In genomic region chr20:15564981-15565380, GRCh38 we compare ENCODE assay signal across 14 cellular contexts.
DNase-seq lines count a peak whose midpoint lies in the region; ATAC-seq, FAIRE-seq and TF ChIP-seq lines count a peak whose summit lies in the region.
"Had no signal": no experiment of that assay in that cellular context is flagged by ENCODE, and none has a peak within 500 bp of the region (broad histone marks: within the 10 kb centered on the region; RNA-seq: fewer than 3 reads in every experiment).

No MANE protein-coding gene starts in this region.

- no peak overlapping the region for H2AFZ ChIP-seq in HepG2 (ENCODE audit: low read length)

- no peak overlapping the region for H3K27ac ChIP-seq in esophagus muscularis mucosa (replicated peaks in 1 of 4)
- H3K27ac ChIP-seq in HepG2 (ENCODE audit: extremely low read length, insufficient read depth, low read length), result no peak overlapping the region
- H3K27ac ChIP-seq: left ventricle myocardium inferior had no signal

- no peak overlapping the region for H3K4me2 ChIP-seq in HepG2 (ENCODE audit: low read depth, low read length)

- no peaks in the 10 kb centered on the region for H3K79me2 ChIP-seq in HepG2 (ENCODE audit: insufficient read depth, low read length)

- no peaks in the 10 kb centered on the region for H3K9me3 ChIP-seq in esophagus muscularis mucosa
- H3K9me3 ChIP-seq in HepG2 (ENCODE audit: low read length), result peaks cover 87% of the 10 kb centered on the region
- H3K9me3 ChIP-seq: Caco-2, left ventricle myocardium inferior had no signal

- ATAC-seq in GM18873 (IDR thresholded peaks at IDR 0.05; ENCODE audit: low FRiP score, unreplicated experiment) (peak; percentile 67), GM21737 (IDR thresholded peaks at IDR 0.05; ENCODE audit: unreplicated experiment) (peak; percentile 67), HG03175 (IDR thresholded peaks at IDR 0.05; ENCODE audit: unreplicated experiment) (peak; percentile 91), memory B cell (ENCODE audit: low read depth) (peak; percentile 97), HepG2 (no peak)

- H3K36me3 ChIP-seq in esophagus muscularis mucosa (no peaks in the 10 kb centered on the region), HepG2 (replicated peaks in 1 of 2; ENCODE audit: control insufficient read depth in 1 of 2, insufficient read depth in 2 of 2, low read length in 2 of 2) (no peaks in the 10 kb centered on the region)
- H3K36me3 ChIP-seq: left ventricle myocardium inferior had no signal

- TF ChIP-seq CTCF in esophagus muscularis mucosa (IDR thresholded peaks at IDR 0.05), result no peak
- no peak for TF ChIP-seq CTCF in HepG2 (CRISPR knock-in tag; IDR thresholded peaks at IDR 0.05)

- no peak overlapping the region for H3K27ac Mint-ChIP-seq in memory B cell

- H3K4me3 ChIP-seq in esophagus muscularis mucosa (no peak overlapping the region), HepG2 (replicated peaks in 1 of 3; ENCODE audit: insufficient read depth in 1 of 3, low read depth in 2 of 3, low read length in 3 of 3) (no peak overlapping the region)
- H3K4me3 ChIP-seq: left ventricle myocardium inferior had no signal

- WGBS in esophagus muscularis mucosa, result 87% methylated on average over 3 of the region's 3 CpGs
- 80% methylated on average over 3 of the region's 3 CpGs for WGBS in HepG2 (ENCODE audit: low lambda C conversion rate)

- peaks cover 6% of the 10 kb centered on the region for H3K4me1 Mint-ChIP-seq in memory B cell

- no peaks in the 10 kb centered on the region for H3K27me3 ChIP-seq in esophagus muscularis mucosa
- H3K27me3 ChIP-seq in HepG2 (ENCODE audit: control insufficient read depth in 1 of 2, insufficient read depth in 2 of 2, low read length in 2 of 2), result no peaks in the 10 kb centered on the region

- TF ChIP-seq RAD21 in HepG2 (CRISPR knock-in tag; IDR thresholded peaks at IDR 0.05), result no peak

- H4K20me1 ChIP-seq in HepG2 (ENCODE audit: insufficient read depth, low read length), result no peaks in the 10 kb centered on the region

- H3K27me3 Mint-ChIP-seq in memory B cell, result peaks cover 13% of the 10 kb centered on the region

- CTCF ChIA-PET in HepG2 (lab: Yijun Ruan, JAX; ENCODE audit: low intra/inter-chr PET ratio, low total read pairs), result no interaction called here

- TF ChIP-seq POLR2A in esophagus muscularis mucosa (IDR thresholded peaks at IDR 0.05; ENCODE audit: low read depth) (no peak), HepG2 (IDR thresholded peaks at IDR 0.05; ENCODE audit: insufficient read depth in 1 of 2, low read depth in 2 of 2, low read length in 2 of 2) (no peak)

- intact Hi-C loops in esophagus muscularis mucosa (cut with DNase I) (no loop called here), HepG2 (cut with micrococcal nuclease; ENCODE audit: unreplicated experiment) (no loop called here)

- no peaks in the 10 kb centered on the region for H3K9me3 Mint-ChIP-seq in memory B cell

- peak in 1 of 2 donors; percentile 25 for DNase-seq in memory B cell (ENCODE audit: low spot score in 2 of 2)
- DNase-seq in foreskin melanocyte, result no peak
- no peak for DNase-seq in esophagus muscularis mucosa (ENCODE audit: extremely low spot score)
- DNase-seq in HepG2 (ENCODE audit: low spot score), result no peak
- DNase-seq in effector CD8-positive, alpha-beta T cell (lab: John Stamatoyannopoulos, UW), result no peak
- DNase-seq: Caco-2; dermis blood vessel endothelial cell; glutamatergic neuron; left ventricle myocardium inferior; NCI-H748 treated with DMSO at 0.1 percent for 48 hours; stimulated activated CD4-positive, alpha-beta T cell treated with anti-CD3 and anti-CD28 coated beads, Interleukin-2, amount 100 ng/mL, for 24 hours had no signal

- H3K36me3 Mint-ChIP-seq in memory B cell, result no peaks in the 10 kb centered on the region

- in situ Hi-C loops in HepG2 (cut with HindIII; ENCODE audit: extremely low pct_ligation_motif_present, low pct_unique_long_range_greater_than_20kb), result no loop called here

- H3K4me1 ChIP-seq in esophagus muscularis mucosa (no peaks in the 10 kb centered on the region), HepG2 (ENCODE audit: insufficient read depth, low read length) (no peaks in the 10 kb centered on the region)
- H3K4me1 ChIP-seq: Caco-2 had no signal

- no peak overlapping the region for H3K4me3 Mint-ChIP-seq in memory B cell

- BruUV-seq in HepG2 (replicated peaks; lab: Mats Ljungman, UMichigan), result no TSS peak

- no peak for FAIRE-seq in HepG2 (lab: Jason Lieb, UNC)

- no peak overlapping the region for H3K9ac ChIP-seq in HepG2 (ENCODE audit: insufficient read depth, low read depth, low read length)

- TF ChIP-seq EP300 in esophagus muscularis mucosa (IDR thresholded peaks at IDR 0.05), result no peak
- TF ChIP-seq EP300 in HepG2 (IDR thresholded peaks at IDR 0.05; ENCODE audit: low read depth in 2 of 2, low read length in 2 of 2), result no peak
- TF ChIP-seq EP300 in HepG2 (CRISPR knock-in tag; IDR thresholded peaks at IDR 0.05; ENCODE audit: borderline replicate concordance), result no peak

- POLR2A ChIA-PET in HepG2 (lab: Yijun Ruan, JAX), result no interaction called here

TF ChIP-seq in HepG2, 621 proteins besides CTCF, POLR2A, EP300 and RAD21:
- TF ChIP-seq KLF9 (CRISPR knock-in tag; IDR thresholded peaks at IDR 0.05; ENCODE audit: low read depth) (no peak), SMAD3 (CRISPR knock-in tag; IDR thresholded peaks at IDR 0.05) (no peak), ZNF879 (CRISPR knock-in tag; IDR thresholded peaks at IDR 0.05) (no peak), ATF1 (CRISPR knock-in tag; IDR thresholded peaks at IDR 0.05) (no peak), ZNF768 (CRISPR knock-in tag; IDR thresholded peaks at IDR 0.05) (no peak)
